ENCODE assay signal across 10 cellular contexts in the genomic region with DNA sequence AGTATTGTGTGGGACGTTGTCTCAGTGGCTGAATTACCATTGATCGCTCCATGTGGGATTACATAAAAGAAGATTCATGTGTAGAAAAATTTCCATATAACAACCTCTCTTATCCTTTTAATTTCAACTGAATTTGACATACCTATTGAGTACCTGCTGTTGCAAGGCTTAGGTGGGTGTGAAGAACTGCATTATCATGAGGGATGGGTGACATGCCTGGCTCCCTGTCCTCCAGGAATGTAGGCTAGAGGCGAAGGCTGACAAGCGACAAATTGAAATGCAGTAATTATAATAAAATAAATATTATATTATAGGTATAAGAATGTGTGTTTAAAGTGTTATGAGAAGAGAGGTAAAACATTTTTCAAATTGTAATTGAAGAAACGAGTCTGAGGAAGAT. TPM values are rescaled to one million over a fixed set of nuclear protein-coding genes. Genes with fewer than 3 reads are reported as not detected.
"Had no signal": no experiment of that assay in that cellular context is flagged by ENCODE, and none has a peak within 500 bp of the region (broad histone marks: within the 10 kb centered on the region; RNA-seq: fewer than 3 reads in every experiment).

No MANE protein-coding gene starts in this region.

- H3K9me3 Mint-ChIP-seq: GM23338, H9, HFFc6 had no signal

- H3K27ac ChIP-seq: GM23248 had no signal

- H3K4me3 Mint-ChIP-seq: GM23338, H9, HFFc6 had no signal

- DNase-seq: GM23248, GOT3, H7, H9, HCEC 1CT, HFFc6 had no signal

- H3K27ac Mint-ChIP-seq: GM23338, HFFc6 had no signal

- H3K4me3 ChIP-seq: GM23248, GM23338, HAP-1 had no signal

- H3K4me1 Mint-ChIP-seq: GM23338 had no signal

RNA-seq across cellular contexts. Expression of a gene that starts 52.7 kb away (rescaled TPM):
- total RNA-seq: GM23338, H1, H4, H9 had no signal
